Comparison of ENCODE assay signal across 8 cellular contexts in the genomic region with DNA sequence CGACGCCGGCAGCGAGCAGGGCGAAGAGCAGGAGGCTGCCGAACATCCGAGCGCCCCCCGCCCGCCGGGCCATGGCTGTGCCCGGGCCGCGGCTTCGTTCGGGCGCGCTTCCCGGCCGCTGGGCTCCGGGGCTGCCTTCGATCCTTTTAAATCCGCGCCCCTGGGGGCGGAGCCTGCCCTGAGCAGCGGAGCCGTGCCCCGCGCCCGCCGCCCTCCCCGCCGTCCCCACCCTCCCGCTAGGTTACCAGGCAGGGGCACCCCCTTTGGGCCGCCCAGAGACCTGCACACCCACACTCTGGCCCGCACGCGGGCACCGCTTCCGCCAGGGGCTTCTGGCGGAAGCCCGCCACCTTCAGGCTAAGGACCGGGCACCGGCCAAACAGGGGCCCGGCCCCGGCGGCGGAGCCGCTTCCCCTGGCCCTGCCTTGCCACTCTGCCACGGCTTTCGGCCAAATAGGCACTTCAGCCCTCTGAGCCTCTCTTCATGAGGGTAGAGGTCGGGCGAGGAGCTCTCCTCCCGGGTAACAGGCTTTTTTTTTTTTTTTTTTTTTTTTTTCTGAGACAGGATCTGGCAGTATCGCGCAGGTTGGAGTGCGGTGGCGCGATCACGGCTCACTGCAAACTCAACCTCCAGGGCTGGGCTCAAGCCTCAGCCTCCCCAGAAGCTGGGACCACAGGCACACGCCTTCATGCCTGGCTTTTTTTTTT.
DNase-seq lines count a peak whose midpoint lies in the region; ATAC-seq and TF ChIP-seq lines count a peak whose summit lies in the region.

A gene with protein sequence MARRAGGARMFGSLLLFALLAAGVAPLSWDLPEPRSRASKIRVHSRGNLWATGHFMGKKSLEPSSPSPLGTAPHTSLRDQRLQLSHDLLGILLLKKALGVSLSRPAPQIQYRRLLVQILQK (minus strand): TSS at position 120 of the 708 bp plus-strand sequence. CDS start 47 bp downstream, at position 73.

- H3K27ac Mint-ChIP-seq in nephron progenitor cell = peak within 1 kb of the TSS; percentile 29
- peak within 1 kb of the TSS in 1 of 2 donors; percentile 89 for H3K27ac Mint-ChIP-seq in stimulated activated naive CD8-positive, alpha-beta T cell treated with anti-CD3 and anti-CD28 coated beads, Interleukin-15, amount 100 ng/mL, for 72 hours

- ATAC-seq in GM21717 (IDR thresholded peaks at IDR 0.05; ENCODE audit: unreplicated experiment) = peak; percentile 55
- ATAC-seq in stimulated activated naive CD8-positive, alpha-beta T cell treated with anti-CD3 and anti-CD28 coated beads, Interleukin-15, amount 100 ng/mL, for 72 hours = peak; percentile 84

- DNase-seq in DMS79 treated with DMSO at 0.1 percent for 48 hours (lab: John Stamatoyannopoulos, UW) (peak; percentile 54), RPMI8226 (peak; percentile 95), fibroblast of the conjunctiva (ENCODE audit: low read depth) (peak; percentile 55), nephron progenitor cell (peak; percentile 87)
- peak; percentile 79 for DNase-seq in activated effector memory CD4-positive, alpha-beta T cell treated with Interleukin-2 at 50 U/mL for 16 hours
- DNase-seq in stimulated activated naive CD8-positive, alpha-beta T cell treated with anti-CD3 and anti-CD28 coated beads, Interleukin-15, amount 100 ng/mL, for 72 hours = peak; percentile 84 to 87

- peak; percentile 46 for TF ChIP-seq CTCF in nephron progenitor cell (IDR thresholded peaks at IDR 0.05)

- H3K4me1 Mint-ChIP-seq in nephron progenitor cell = peaks cover 41% of the 10 kb centered on the region
- peaks cover 48% of the 10 kb centered on the region for H3K4me1 Mint-ChIP-seq in stimulated activated naive CD8-positive, alpha-beta T cell treated with anti-CD3 and anti-CD28 coated beads, Interleukin-15, amount 100 ng/mL, for 72 hours

- peaks cover 23% of the 10 kb centered on the region for H3K27me3 Mint-ChIP-seq in nephron progenitor cell (ENCODE audit: low read depth, poor library complexity)
- peaks cover 6% of the 10 kb centered on the region for H3K27me3 Mint-ChIP-seq in stimulated activated naive CD8-positive, alpha-beta T cell treated with anti-CD3 and anti-CD28 coated beads, Interleukin-15, amount 100 ng/mL, for 72 hours

- H3K36me3 ChIP-seq in KOPT-K1 (ENCODE audit: insufficient read depth, low read length) = no peaks in the 10 kb centered on the region

- H3K9me3 ChIP-seq in KOPT-K1 (ENCODE audit: insufficient read depth, low read length, poor library complexity, severe bottlenecking) = no peaks in the 10 kb centered on the region

- no peaks in the 10 kb centered on the region for H3K9me3 Mint-ChIP-seq in nephron progenitor cell
- no peaks in the 10 kb centered on the region for H3K9me3 Mint-ChIP-seq in stimulated activated naive CD8-positive, alpha-beta T cell treated with anti-CD3 and anti-CD28 coated beads, Interleukin-15, amount 100 ng/mL, for 72 hours

- H3K27ac ChIP-seq in KOPT-K1 (ENCODE audit: low read depth, low read length, poor library complexity, severe bottlenecking) = peak within 1 kb of the TSS; percentile 57

- H3K4me3 Mint-ChIP-seq in nephron progenitor cell = peak within 1 kb of the TSS; percentile 84
- H3K4me3 Mint-ChIP-seq in stimulated activated naive CD8-positive, alpha-beta T cell treated with anti-CD3 and anti-CD28 coated beads, Interleukin-15, amount 100 ng/mL, for 72 hours = peak within 1 kb of the TSS; percentile 76 to 83

- peaks cover 5% of the 10 kb centered on the region for H3K36me3 Mint-ChIP-seq in nephron progenitor cell (ENCODE audit: low read depth)

Comparison
In these comparisons a context has a peak if more than half of its experiments do, and no peak if none do; other contexts are left out.
1. Peak in every context shown above with its lines: DNase-seq, ATAC-seq and H3K27ac ChIP-seq.